Comparison of ENCODE assay signal across 9 cellular contexts in genomic region chr10:1488970-1489548, GRCh38.
DNase-seq lines count a peak whose midpoint lies in the region; ATAC-seq and TF ChIP-seq lines count a peak whose summit lies in the region.
"Had no signal": no experiment of that assay in that cellular context is flagged by ENCODE, and none has a peak within 500 bp of the region (broad histone marks: within the 10 kb centered on the region; RNA-seq: fewer than 3 reads in every experiment).

No MANE protein-coding gene starts in this region.

- DNase-seq in erythroblast (lab: John Stamatoyannopoulos, UW) (no peak), SJCRH30 (no peak), GM13977 (ENCODE audit: low spot score) (no peak), NCI-H187 (lab: John Stamatoyannopoulos, UW) (no peak)
- DNase-seq: NCI-H1105 treated with DMSO at 0.1 percent for 48 hours had no signal

- no peaks in the 10 kb centered on the region for H3K9me3 ChIP-seq in SJCRH30 (replicated peaks)

- no peak overlapping the region for H3K27ac ChIP-seq in SJCRH30

- no peak for TF ChIP-seq CTCF in GM13977 (IDR thresholded peaks at IDR 0.05; ENCODE audit: extremely low read depth, insufficient read depth, missing control alignments)

- no peaks in the 10 kb centered on the region for H3K36me3 ChIP-seq in SJCRH30

- no peaks in the 10 kb centered on the region for H3K4me1 ChIP-seq in SJCRH30

- in situ Hi-C loops in GM13977 (cut with MboI; ENCODE audit: low pct_unique_long_range_greater_than_20kb, low sequenced_read_pairs, unreplicated experiment) = no loop called here

- TF ChIP-seq POLR2A in erythroblast (IDR thresholded peaks at IDR 0.05; ENCODE audit: low read length) = no peak

- H3K4me3 ChIP-seq in SJCRH30 = no peak overlapping the region

- peak; percentile 96 for ATAC-seq in GM18511 (IDR thresholded peaks at IDR 0.05; ENCODE audit: unreplicated experiment)
- ATAC-seq in GM21515 (IDR thresholded peaks at IDR 0.05; ENCODE audit: unreplicated experiment) = peak; percentile 98
- ATAC-seq in HG03280 (IDR thresholded peaks at IDR 0.05; ENCODE audit: unreplicated experiment) = peak; percentile 97
- ATAC-seq in esophagus mucosa = peak; percentile 72

- H3K27me3 ChIP-seq in SJCRH30 = no peaks in the 10 kb centered on the region
